13 cellular contexts compared by ENCODE assay signal in the genomic region with DNA sequence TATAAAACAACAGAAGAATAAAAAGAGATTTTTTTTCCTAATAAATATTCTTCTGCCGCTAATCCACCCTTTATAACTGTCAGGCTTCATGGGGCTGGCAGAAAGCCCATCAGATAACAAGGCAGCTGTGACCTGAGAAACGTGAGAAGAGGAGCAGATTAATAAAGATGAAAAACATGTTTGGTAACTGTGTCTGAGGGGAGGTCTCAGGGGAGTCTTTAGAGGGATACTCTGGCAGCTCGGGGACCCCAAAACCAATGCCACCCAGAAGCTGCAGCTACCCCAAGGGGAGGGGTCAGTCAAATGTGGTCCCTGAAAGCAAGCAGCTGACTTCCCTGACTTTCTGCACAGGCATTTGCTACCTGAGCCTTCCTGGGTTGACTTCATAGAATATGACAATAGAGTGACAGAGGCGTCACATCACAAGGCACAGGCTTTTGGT.
DNase-seq lines count a peak whose midpoint lies in the region; ATAC-seq and TF ChIP-seq lines count a peak whose summit lies in the region.
"Had no signal": no experiment of that assay in that cellular context is flagged by ENCODE, and none has a peak within 500 bp of the region (broad histone marks: within the 10 kb centered on the region; RNA-seq: fewer than 3 reads in every experiment).

No MANE protein-coding gene starts in this region.

- TF ChIP-seq CTCF in nephron (IDR thresholded peaks at IDR 0.05; ENCODE audit: unreplicated experiment in 3 of 3) = no peak

- H3K9me3 Mint-ChIP-seq in nephron = no peaks in the 10 kb centered on the region
- H3K9me3 Mint-ChIP-seq: naive thymus-derived CD8-positive, alpha-beta T cell had no signal

- H3K4me3 Mint-ChIP-seq in nephron = no peak overlapping the region
- H3K4me3 Mint-ChIP-seq: naive thymus-derived CD8-positive, alpha-beta T cell had no signal

- H3K27me3 Mint-ChIP-seq in nephron (ENCODE audit: low read depth) = peaks cover 30% of the 10 kb centered on the region

- no peak for ATAC-seq in activated CD4-positive, CD25-positive, alpha-beta regulatory T cell treated with anti-CD3 and anti-CD28 coated beads, Interleukin-2, amount 50 U/mL, for 24 hours
- ATAC-seq: naive thymus-derived CD8-positive, alpha-beta T cell had no signal

- DNase-seq in EL (peak; percentile 8), NCI-H2081 treated with DMSO at 0.1 percent for 48 hours (lab: John Stamatoyannopoulos, UW) (peak; percentile 85), SHP77 treated with DMSO at 0.1 percent for 48 hours (lab: John Stamatoyannopoulos, UW) (peak; percentile 67), cerebellar cortex (ENCODE audit: low spot score) (no peak)
- no peak for DNase-seq in activated T-cell treated with anti-CD3 and anti-CD28 coated beads, Interleukin-2, amount 50 U/mL, for 48 hours
- no peak for DNase-seq in activated CD8-positive, alpha-beta memory T cell treated with anti-CD3 and anti-CD28 coated beads, Interleukin-2, amount 50 U/mL, for 48 hours
- DNase-seq: activated gamma-delta T cell treated with Interleukin-2 at 50 U/mL for 16 hours; H7; naive thymus-derived CD8-positive, alpha-beta T cell; stimulated activated CD4-positive, alpha-beta T cell treated with anti-CD3 and anti-CD28 coated beads, Interleukin-15, amount 100 ng/mL, for 24 hours; stomach had no signal

- H3K36me3 Mint-ChIP-seq in nephron (ENCODE audit: low read depth) = no peaks in the 10 kb centered on the region
- H3K36me3 Mint-ChIP-seq: naive thymus-derived CD8-positive, alpha-beta T cell had no signal

- peak overlapping the region; percentile 33 to 72 (median 64) for H3K27ac Mint-ChIP-seq in nephron
- H3K27ac Mint-ChIP-seq: naive thymus-derived CD8-positive, alpha-beta T cell had no signal

- peaks cover 38% of the 10 kb centered on the region for H3K4me1 Mint-ChIP-seq in nephron

Comparison
In these comparisons a context has a peak if more than half of its experiments do, and no peak if none do; other contexts are left out.
1. DNase-seq: peak in EL (single experiment), NCI-H2081 treated with DMSO at 0.1 percent for 48 hours (single experiment) and SHP77 treated with DMSO at 0.1 percent for 48 hours (single experiment); none in activated T-cell treated with anti-CD3 and anti-CD28 coated beads, Interleukin-2, amount 50 U/mL, for 48 hours (0 of 2), activated CD8-positive, alpha-beta memory T cell treated with anti-CD3 and anti-CD28 coated beads, Interleukin-2, amount 50 U/mL, for 48 hours (single experiment) and cerebellar cortex (single experiment).